In the genomic region with DNA sequence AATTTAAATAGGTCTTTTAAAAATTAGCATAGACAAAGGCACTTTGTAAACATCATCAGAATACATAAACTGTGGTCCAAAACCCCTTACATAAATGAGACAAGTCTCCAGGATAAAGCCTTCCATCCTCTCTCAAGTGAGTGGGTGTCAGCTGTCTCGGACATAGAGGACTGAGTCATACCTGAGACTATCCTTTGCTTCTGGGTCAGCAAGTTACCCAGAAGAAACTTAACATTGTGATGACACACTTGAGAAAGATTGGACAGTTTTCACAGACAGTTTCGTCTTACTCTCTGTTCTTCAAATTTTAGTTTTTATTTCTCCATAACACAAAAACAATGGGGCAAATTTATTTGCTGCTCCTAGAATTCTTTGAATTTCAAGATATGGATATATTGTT, we compare ENCODE assay signal across 10 cellular contexts.
A peak's percentile ranks its signal among the peaks of the same experiment; 100 is the strongest.
DNase-seq lines count a peak whose midpoint lies in the region; ATAC-seq and TF ChIP-seq lines count a peak whose summit lies in the region.
"Had no signal": no experiment of that assay in that cellular context is flagged by ENCODE, and none has a peak within 500 bp of the region (broad histone marks: within the 10 kb centered on the region; RNA-seq: fewer than 3 reads in every experiment).

No MANE protein-coding gene starts in this region.

- no peaks in the 10 kb centered on the region for H3K36me3 Mint-ChIP-seq in activated T-helper 1 cell treated with anti-CD3 and anti-CD28 coated beads, Interleukin-12 subunit alpha, Interleukin-12 subunit beta, Interleukin-2, Interleukin-4 antibody, amounts not matched to agents 30 ng/mL and 10 ng/mL and 1 ng/mL, durations not matched to agents 14 hours and 24 hours and 36 hours (ENCODE audit: low read depth)
- no peaks in the 10 kb centered on the region for H3K36me3 Mint-ChIP-seq in endodermal cell (ENCODE audit: low read depth)

- H3K4me1 ChIP-seq in sigmoid colon (peaks cover 0 to 31% (median 24%) of the 10 kb centered on the region in 4 donors), endodermal cell (ENCODE audit: control insufficient read depth, insufficient read depth, low read length) (no peaks in the 10 kb centered on the region), tibial nerve (no peaks in the 10 kb centered on the region)
- H3K4me1 ChIP-seq: Peyer's patch had no signal

- no peak for TF ChIP-seq CTCF in RWPE1 (conservative IDR thresholded peaks at IDR 0.05; ENCODE audit: low read depth)
- TF ChIP-seq CTCF in sigmoid colon (IDR thresholded peaks at IDR 0.05) = no peak
- TF ChIP-seq CTCF in endodermal cell (conservative IDR thresholded peaks at IDR 0.05) = no peak
- TF ChIP-seq CTCF in tibial nerve (IDR thresholded peaks at IDR 0.05) = no peak

- no peak overlapping the region for H3K4me3 ChIP-seq in sigmoid colon
- no peak overlapping the region for H3K4me3 ChIP-seq in endodermal cell (ENCODE audit: low read length)
- no peak overlapping the region for H3K4me3 ChIP-seq in tibial nerve
- H3K4me3 ChIP-seq: Peyer's patch had no signal

- POLR2A ChIA-PET in RWPE1 (lab: Yijun Ruan, JAX; ENCODE audit: low non-redundant PET) = no interaction called here

- WGBS in sigmoid colon, 2 donors = 62 to 80% methylated on average over 2 of the region's 2 CpGs
- whole genome bisulfite sequencing in endodermal cell (ENCODE audit: insufficient coverage in 1 of 2, insufficient read length in 1 of 2), 2 experiments = 0 to 47% methylated on average over 1 to 2 of the region's 2 CpGs
- WGBS in tibial nerve, 2 donors = 39 to 47% methylated on average over 2 of the region's 2 CpGs

- H3K9ac ChIP-seq in endodermal cell (ENCODE audit: extremely low read depth, low read length, poor library complexity, severe bottlenecking) = no peak overlapping the region

- H3K9me3 Mint-ChIP-seq in activated T-helper 1 cell treated with anti-CD3 and anti-CD28 coated beads, Interleukin-12 subunit alpha, Interleukin-12 subunit beta, Interleukin-2, Interleukin-4 antibody, amounts not matched to agents 30 ng/mL and 10 ng/mL and 1 ng/mL, durations not matched to agents 14 hours and 24 hours and 36 hours = no peaks in the 10 kb centered on the region
- H3K9me3 Mint-ChIP-seq in endodermal cell = peaks cover 9% of the 10 kb centered on the region

- H3K27me3 Mint-ChIP-seq in activated T-helper 1 cell treated with anti-CD3 and anti-CD28 coated beads, Interleukin-12 subunit alpha, Interleukin-12 subunit beta, Interleukin-2, Interleukin-4 antibody, amounts not matched to agents 30 ng/mL and 10 ng/mL and 1 ng/mL, durations not matched to agents 14 hours and 24 hours and 36 hours (ENCODE audit: insufficient read depth) = no peaks in the 10 kb centered on the region
- peaks cover 2% of the 10 kb centered on the region for H3K27me3 Mint-ChIP-seq in endodermal cell (ENCODE audit: insufficient read depth)

- H3K27ac ChIP-seq in RWPE1 (no peak overlapping the region), sigmoid colon (peak overlapping the region; percentile 0 to 66 (median 58)), endodermal cell (ENCODE audit: low read depth, low read length) (no peak overlapping the region), tibial nerve (no peak overlapping the region)

- TF ChIP-seq EP300 in sigmoid colon (IDR thresholded peaks at IDR 0.05) (no peak), tibial nerve (IDR thresholded peaks at IDR 0.05) (no peak)

- ATAC-seq in GM18870 (IDR thresholded peaks at IDR 0.05; ENCODE audit: unreplicated experiment) (peak; percentile 68), HG02763 (IDR thresholded peaks at IDR 0.05; ENCODE audit: unreplicated experiment) (peak; percentile 74)

- H3K27me3 ChIP-seq in sigmoid colon (no peaks in the 10 kb centered on the region), endodermal cell (ENCODE audit: control insufficient read depth, insufficient read depth, low read length, poor library complexity, severe bottlenecking) (no peaks in the 10 kb centered on the region), tibial nerve (no peaks in the 10 kb centered on the region)
- H3K27me3 ChIP-seq: Peyer's patch had no signal

- DNase-seq in RWPE1 (ENCODE audit: low spot score) (peak; percentile 45), sigmoid colon (no peak), endodermal cell (no peak), tibial nerve (ENCODE audit: low spot score in 2 of 2) (no peak)
- DNase-seq in activated T-helper 1 cell treated with anti-CD3 and anti-CD28 coated beads, Interleukin-12 subunit alpha, Interleukin-12 subunit beta, Interleukin-2, Interleukin-4 antibody, amounts not matched to agents 30 ng/mL and 10 ng/mL and 1 ng/mL, durations not matched to agents 14 hours and 24 hours and 36 hours (ENCODE audit: low spot score) = no peak
- no peak for DNase-seq in activated CD4-positive, alpha-beta T cell treated with anti-CD3 and anti-CD28 coated beads, Interleukin-2, amount 50 U/mL, for 1 hour
- DNase-seq: activated T-cell treated with anti-CD3 and anti-CD28 coated beads for 4 hours, Peyer's patch had no signal

- intact Hi-C loops in sigmoid colon (cut with DNase I) = no loop called here
- intact Hi-C loops in activated T-helper 1 cell treated with anti-CD3 and anti-CD28 coated beads, Interleukin-12 subunit alpha, Interleukin-12 subunit beta, Interleukin-2, Interleukin-4 antibody, amounts not matched to agents 30 ng/mL and 10 ng/mL and 1 ng/mL, durations not matched to agents 14 hours and 24 hours and 36 hours (cut with micrococcal nuclease) = no loop called here

- H3K36me3 ChIP-seq in sigmoid colon (no peaks in the 10 kb centered on the region), endodermal cell (ENCODE audit: control insufficient read depth, insufficient read depth, low read length) (no peaks in the 10 kb centered on the region), tibial nerve (no peaks in the 10 kb centered on the region)
- H3K36me3 ChIP-seq: Peyer's patch had no signal

- H3K4me3 Mint-ChIP-seq in activated T-helper 1 cell treated with anti-CD3 and anti-CD28 coated beads, Interleukin-12 subunit alpha, Interleukin-12 subunit beta, Interleukin-2, Interleukin-4 antibody, amounts not matched to agents 30 ng/mL and 10 ng/mL and 1 ng/mL, durations not matched to agents 14 hours and 24 hours and 36 hours = no peak overlapping the region
- no peak overlapping the region for H3K4me3 Mint-ChIP-seq in endodermal cell

- CTCF ChIA-PET in RWPE1 (lab: Yijun Ruan, JAX) = no interaction called here

- no peaks in the 10 kb centered on the region for H3K4me1 Mint-ChIP-seq in activated T-helper 1 cell treated with anti-CD3 and anti-CD28 coated beads, Interleukin-12 subunit alpha, Interleukin-12 subunit beta, Interleukin-2, Interleukin-4 antibody, amounts not matched to agents 30 ng/mL and 10 ng/mL and 1 ng/mL, durations not matched to agents 14 hours and 24 hours and 36 hours (ENCODE audit: low read depth)
- no peaks in the 10 kb centered on the region for H3K4me1 Mint-ChIP-seq in endodermal cell

- no peak overlapping the region for H3K27ac Mint-ChIP-seq in activated T-helper 1 cell treated with anti-CD3 and anti-CD28 coated beads, Interleukin-12 subunit alpha, Interleukin-12 subunit beta, Interleukin-2, Interleukin-4 antibody, amounts not matched to agents 30 ng/mL and 10 ng/mL and 1 ng/mL, durations not matched to agents 14 hours and 24 hours and 36 hours
- H3K27ac Mint-ChIP-seq in endodermal cell = no peak overlapping the region

- no peak for TF ChIP-seq POLR2A in sigmoid colon (IDR thresholded peaks at IDR 0.05)
- no peak for TF ChIP-seq POLR2A in tibial nerve (IDR thresholded peaks at IDR 0.05)

- peaks cover 0 to 3% (median 0%) of the 10 kb centered on the region in 4 donors for H3K9me3 ChIP-seq in sigmoid colon
- H3K9me3 ChIP-seq in endodermal cell (ENCODE audit: control insufficient read depth, low read length) = peaks cover 9% of the 10 kb centered on the region
- H3K9me3 ChIP-seq in tibial nerve = peaks cover 0 to 5% (median 0%) of the 10 kb centered on the region in 4 donors
- H3K9me3 ChIP-seq: Peyer's patch had no signal

Comparison
In these comparisons a context has a peak if more than half of its experiments do, and no peak if none do; other contexts are left out.
1. H3K27ac ChIP-seq: peak in sigmoid colon (4 of 4); none in RWPE1 (single experiment), endodermal cell (single experiment) and tibial nerve (0 of 4).